ENCODE assay signal across 10 cellular contexts in the genomic region with DNA sequence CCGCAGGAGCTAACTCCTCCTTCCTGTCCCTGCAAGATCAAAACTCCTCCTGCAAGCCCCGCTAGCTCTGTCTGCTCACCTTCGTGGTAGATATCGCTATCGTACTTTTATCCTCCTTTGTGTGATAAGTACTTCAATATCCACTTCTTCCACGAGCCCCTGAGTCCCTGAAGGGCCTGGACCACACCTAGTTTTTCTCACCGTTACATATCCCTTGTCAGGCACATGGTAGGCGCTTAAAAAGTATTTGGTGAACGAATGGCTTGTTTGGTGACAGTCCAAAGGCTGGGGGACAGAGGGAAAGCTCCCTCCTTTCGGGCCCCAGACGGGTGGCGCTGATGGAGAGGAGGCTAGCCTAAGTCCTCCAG. TPM values are rescaled to one million over a fixed set of nuclear protein-coding genes. Genes with fewer than 3 reads are reported as not detected.
A peak's percentile ranks its signal among the peaks of the same experiment; 100 is the strongest.
DNase-seq lines count a peak whose midpoint lies in the region; ATAC-seq and TF ChIP-seq lines count a peak whose summit lies in the region.
"Not testable (repeated sequence)": the region's sequence is repeated elsewhere in the genome, so short reads cannot be mapped to it uniquely, and the experiment has no call there.
"Had no signal": no experiment of that assay in that cellular context is flagged by ENCODE, and none has a peak within 500 bp of the region (broad histone marks: within the 10 kb centered on the region; RNA-seq: fewer than 3 reads in every experiment).

No MANE protein-coding gene starts in this region.

- H3K4me1 Mint-ChIP-seq in activated CD8-positive, alpha-beta memory T cell treated with anti-CD3 and anti-CD28 coated beads, Interleukin-2, amount 10 ng/mL, durations not matched to agents 7 days and 5 days, result peaks cover 13% of the 10 kb centered on the region
- not testable (repeated sequence) for H3K4me1 Mint-ChIP-seq in chondrocyte (ENCODE audit: low read depth); progenitor cell of endocrine pancreas (ENCODE audit: low read depth)
- H3K4me1 Mint-ChIP-seq in glutamatergic neuron (ENCODE audit: low read depth, unreplicated experiment), result peaks cover 19% of the 10 kb centered on the region

- not testable (repeated sequence) for TF ChIP-seq CTCF in DND-41 (IDR thresholded peaks at IDR 0.05; ENCODE audit: borderline replicate concordance, extremely low read depth, low read length, poor library complexity, severe bottlenecking); NB4 (IDR thresholded peaks at IDR 0.05; ENCODE audit: low read depth, low read length); chondrocyte (IDR thresholded peaks at IDR 0.05); glutamatergic neuron (IDR thresholded peaks at IDR 0.05; ENCODE audit: partially characterized antibody, unreplicated experiment); progenitor cell of endocrine pancreas (IDR thresholded peaks at IDR 0.05; ENCODE audit: unreplicated experiment); thyroid gland (IDR thresholded peaks at IDR 0.05)

- TF ChIP-seq POLR2A in NB4 (IDR thresholded peaks at IDR 0.05; ENCODE audit: extremely low read depth, insufficient read length); thyroid gland (IDR thresholded peaks at IDR 0.05): not testable (repeated sequence)

- H3K9me3 Mint-ChIP-seq in activated CD8-positive, alpha-beta memory T cell treated with anti-CD3 and anti-CD28 coated beads, Interleukin-2, amount 10 ng/mL, durations not matched to agents 7 days and 5 days (ENCODE audit: low read depth); chondrocyte (ENCODE audit: low read depth); progenitor cell of endocrine pancreas (ENCODE audit: low read depth): not testable (repeated sequence)
- H3K9me3 Mint-ChIP-seq in glutamatergic neuron (ENCODE audit: unreplicated experiment), result peaks cover 12% of the 10 kb centered on the region

- H3K4me3 ChIP-seq in DND-41 (ENCODE audit: low read depth in 1 of 2, low read length in 2 of 2) (peak overlapping the region; percentile 19 to 59; a peak in 3 of 4 replicates), NB4 (ENCODE audit: low read depth, low read length) (peak overlapping the region; percentile 61), thyroid gland (replicated peaks in 1 of 3) (peak overlapping the region; percentile 47 to 66 (median 62))

- WGBS in thyroid gland, 2 donors, result 2 to 5% methylated on average over 11 to 12 of the region's 12 CpGs

- CTCF ChIA-PET in activated CD8-positive, alpha-beta memory T cell treated with anti-CD3 and anti-CD28 coated beads, Interleukin-2, amount 10 ng/mL, durations not matched to agents 7 days and 5 days (lab: Charles Lee), result not testable (repeated sequence)

- H3K9me3 ChIP-seq in DND-41 (ENCODE audit: insufficient read depth, low read length, severe bottlenecking); thyroid gland: not testable (repeated sequence)

- ATAC-seq in DND-41 (ENCODE audit: insufficient read depth, low read depth); activated CD8-positive, alpha-beta memory T cell treated with anti-CD3 and anti-CD28 coated beads, Interleukin-2, amount 10 ng/mL, durations not matched to agents 7 days and 5 days: not testable (repeated sequence)

- H3K4me2 ChIP-seq in DND-41 (ENCODE audit: insufficient read depth, low read length), result peak overlapping the region; percentile 62

- H3K27ac Mint-ChIP-seq in activated CD8-positive, alpha-beta memory T cell treated with anti-CD3 and anti-CD28 coated beads, Interleukin-2, amount 10 ng/mL, durations not matched to agents 7 days and 5 days, result peak overlapping the region; percentile 98
- H3K27ac Mint-ChIP-seq in chondrocyte (ENCODE audit: unreplicated experiment), result peak overlapping the region; percentile 27
- H3K27ac Mint-ChIP-seq in glutamatergic neuron (ENCODE audit: unreplicated experiment), result peak overlapping the region; percentile 92
- peak overlapping the region; percentile 94 for H3K27ac Mint-ChIP-seq in progenitor cell of endocrine pancreas

- H3K36me3 ChIP-seq in DND-41 (ENCODE audit: insufficient read depth, low read length); thyroid gland: not testable (repeated sequence)

- H3K27me3 ChIP-seq in DND-41 (ENCODE audit: insufficient read depth, low read length, poor library complexity); thyroid gland: not testable (repeated sequence)

- H3K36me3 Mint-ChIP-seq in activated CD8-positive, alpha-beta memory T cell treated with anti-CD3 and anti-CD28 coated beads, Interleukin-2, amount 10 ng/mL, durations not matched to agents 7 days and 5 days; chondrocyte (ENCODE audit: low read depth); glutamatergic neuron (ENCODE audit: unreplicated experiment); progenitor cell of endocrine pancreas (ENCODE audit: insufficient read depth): not testable (repeated sequence)

- peak overlapping the region; percentile 51 for H3K9ac ChIP-seq in DND-41 (ENCODE audit: low read depth, low read length)

- not testable (repeated sequence) for H3K27ac ChIP-seq in DND-41 (ENCODE audit: low read length)
- peak overlapping the region; percentile 74 to 90 (median 83) for H3K27ac ChIP-seq in thyroid gland

- intact Hi-C loops in thyroid gland (cut with DNase I), result not testable (repeated sequence)

- not testable (repeated sequence) for H3K4me1 ChIP-seq in DND-41 (ENCODE audit: insufficient read depth, low read length); thyroid gland

- H2AFZ ChIP-seq in DND-41 (ENCODE audit: low read depth, low read length), result peak overlapping the region; percentile 62

- DNase-seq in DND-41; NB4 (ENCODE audit: low read depth); activated CD8-positive, alpha-beta memory T cell treated with anti-CD3 and anti-CD28 coated beads, Interleukin-2, amount 10 ng/mL, durations not matched to agents 7 days and 5 days; chondrocyte (ENCODE audit: low spot score); glutamatergic neuron; progenitor cell of endocrine pancreas (ENCODE audit: low spot score, unreplicated experiment); thyroid gland: not testable (repeated sequence)
- DNase-seq in medulla oblongata (ENCODE audit: extremely low spot score), result peak; percentile 7

- H3K27me3 Mint-ChIP-seq in activated CD8-positive, alpha-beta memory T cell treated with anti-CD3 and anti-CD28 coated beads, Interleukin-2, amount 10 ng/mL, durations not matched to agents 7 days and 5 days; chondrocyte (ENCODE audit: low read depth); progenitor cell of endocrine pancreas: not testable (repeated sequence)
- peaks cover 11% of the 10 kb centered on the region for H3K27me3 Mint-ChIP-seq in glutamatergic neuron (ENCODE audit: unreplicated experiment)

- not testable (repeated sequence) for H4K20me1 ChIP-seq in DND-41 (ENCODE audit: insufficient read depth, low read length)

- H3K4me3 Mint-ChIP-seq in activated CD8-positive, alpha-beta memory T cell treated with anti-CD3 and anti-CD28 coated beads, Interleukin-2, amount 10 ng/mL, durations not matched to agents 7 days and 5 days, result peak overlapping the region; percentile 85
- peak overlapping the region; percentile 73 for H3K4me3 Mint-ChIP-seq in chondrocyte (ENCODE audit: unreplicated experiment)
- H3K4me3 Mint-ChIP-seq in glutamatergic neuron (ENCODE audit: unreplicated experiment), result peak overlapping the region; percentile 92
- peak overlapping the region; percentile 82 for H3K4me3 Mint-ChIP-seq in progenitor cell of endocrine pancreas (ENCODE audit: low read depth)

- not testable (repeated sequence) for H3K79me2 ChIP-seq in DND-41 (ENCODE audit: insufficient read depth, low read length)

RNA-seq across cellular contexts. Expression of a gene that starts 18.4 kb away (rescaled TPM):
- total RNA-seq in activated CD8-positive, alpha-beta memory T cell treated with anti-CD3 and anti-CD28 coated beads, Interleukin-2, amount 10 ng/mL, durations not matched to agents 7 days and 5 days, result not detected
- total RNA-seq in chondrocyte (not detected in 3 replicates), glutamatergic neuron (ENCODE audit: unreplicated experiment) (not detected), progenitor cell of endocrine pancreas (not detected in 2 replicates), thyroid gland (not detected)
- total RNA-seq: aorta, H1 had no signal

RNA-seq across cellular contexts. Expression of a gene that starts 58.7 kb away (rescaled TPM):
- total RNA-seq in activated CD8-positive, alpha-beta memory T cell treated with anti-CD3 and anti-CD28 coated beads, Interleukin-2, amount 10 ng/mL, durations not matched to agents 7 days and 5 days, result not detected
- not detected in 3 replicates for total RNA-seq in chondrocyte
- total RNA-seq in glutamatergic neuron (ENCODE audit: unreplicated experiment), result not detected
- not detected in 2 replicates for total RNA-seq in progenitor cell of endocrine pancreas
- total RNA-seq in thyroid gland, result not detected
- total RNA-seq: aorta, H1 had no signal

Comparison
In these comparisons a context has a peak if more than half of its experiments do, and no peak if none do; other contexts are left out.
1. H3K27ac Mint-ChIP-seq: peak in every context shown above with its lines; median percentile 98 in activated CD8-positive, alpha-beta memory T cell treated with anti-CD3 and anti-CD28 coated beads, Interleukin-2, amount 10 ng/mL, durations not matched to agents 7 days and 5 days; 94 in progenitor cell of endocrine pancreas; 92 in glutamatergic neuron; 27 in chondrocyte.